8 cellular contexts compared by ENCODE assay signal in the genomic region with DNA sequence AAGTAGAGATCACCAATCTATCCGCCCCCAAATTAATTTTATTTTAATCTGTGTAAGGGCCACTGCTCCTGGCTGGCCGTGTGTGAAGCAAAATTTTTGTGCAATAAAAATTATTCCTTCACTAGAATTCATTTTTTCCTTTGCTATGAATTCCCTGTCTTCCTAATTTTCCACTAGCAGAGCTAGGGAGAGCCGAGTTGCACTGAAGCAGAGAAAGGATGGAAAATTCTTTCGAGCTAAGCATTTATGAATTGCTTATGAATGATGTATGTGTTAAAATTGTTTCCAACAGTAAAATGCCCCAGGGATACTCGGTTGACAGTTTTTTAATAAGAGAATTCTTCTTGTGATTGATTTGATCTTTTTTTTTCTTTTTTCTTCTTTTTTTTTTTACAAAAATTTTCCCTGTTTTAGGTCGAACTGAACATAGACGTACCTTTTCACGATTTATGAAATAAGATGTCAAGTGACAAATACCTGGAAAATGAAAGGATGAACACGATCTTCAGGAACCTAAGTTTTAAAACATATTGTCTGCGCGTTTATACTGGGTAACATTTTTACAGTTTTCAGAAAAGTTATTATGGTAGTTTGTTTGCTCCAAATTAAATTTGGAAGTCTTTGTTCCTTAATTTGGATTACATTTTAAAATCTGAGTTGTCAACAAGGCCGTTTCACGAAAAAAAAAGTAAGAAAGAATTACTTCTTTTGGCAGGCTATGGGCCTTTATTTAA.
DNase-seq lines count a peak whose midpoint lies in the region; ATAC-seq and TF ChIP-seq lines count a peak whose summit lies in the region.

No MANE protein-coding gene starts in this region.

- H3K36me3 ChIP-seq in breast epithelium: no peaks in the 10 kb centered on the region

- peaks cover 0 to 100% of the 10 kb centered on the region in 2 donors for H3K27me3 ChIP-seq in breast epithelium

- H3K36me3 Mint-ChIP-seq in T-helper 1 cell treated with Interleukin-12 subunit alpha and Interleukin-12 subunit beta and Interleukin-4 antibody, amounts not matched to agents 30 μg/mL and 1 μg/mL, for 36 hours (ENCODE audit: low read depth): peaks cover 5% of the 10 kb centered on the region
- H3K36me3 Mint-ChIP-seq in progenitor cell of endocrine pancreas (ENCODE audit: insufficient read depth): no peaks in the 10 kb centered on the region

- H3K4me1 Mint-ChIP-seq in T-helper 1 cell treated with Interleukin-12 subunit alpha and Interleukin-12 subunit beta and Interleukin-4 antibody, amounts not matched to agents 30 μg/mL and 1 μg/mL, for 36 hours (ENCODE audit: low read depth): peaks cover 34% of the 10 kb centered on the region
- H3K4me1 Mint-ChIP-seq in progenitor cell of endocrine pancreas (ENCODE audit: low read depth): peaks cover 7% of the 10 kb centered on the region

- no peak overlapping the region for H3K27ac ChIP-seq in breast epithelium

- peaks cover 3 to 14% of the 10 kb centered on the region in 2 donors for H3K9me3 ChIP-seq in breast epithelium

- H3K4me3 ChIP-seq in breast epithelium: peak overlapping the region in 2 of 3 donors; percentile 8 to 36

- DNase-seq in T-helper 1 cell: no peak
- DNase-seq in NCI-H446 treated with DMSO at 0.1 percent for 48 hours (lab: John Stamatoyannopoulos, UW): peak; percentile 75
- no peak for DNase-seq in breast epithelium (ENCODE audit: low spot score in 2 of 2)
- no peak for DNase-seq in progenitor cell of endocrine pancreas (ENCODE audit: low spot score, unreplicated experiment)
- DNase-seq in GF-D8 (lab: John Stamatoyannopoulos, UW): no peak
- DNase-seq in Kasumi-1 (lab: John Stamatoyannopoulos, UW): no peak

- no peak for ATAC-seq in GM19395 (IDR thresholded peaks at IDR 0.05; ENCODE audit: unreplicated experiment)

- intact Hi-C loops in breast epithelium (cut with DNase I; ENCODE audit: low total_unique reads): no loop called here

- H3K27me3 Mint-ChIP-seq in T-helper 1 cell treated with Interleukin-12 subunit alpha and Interleukin-12 subunit beta and Interleukin-4 antibody, amounts not matched to agents 30 μg/mL and 1 μg/mL, for 36 hours (ENCODE audit: low read depth): peaks cover 81% of the 10 kb centered on the region
- H3K27me3 Mint-ChIP-seq in progenitor cell of endocrine pancreas: peaks cover 47% of the 10 kb centered on the region

- no peak for TF ChIP-seq CTCF in breast epithelium (IDR thresholded peaks at IDR 0.05)
- no peak for TF ChIP-seq CTCF in progenitor cell of endocrine pancreas (IDR thresholded peaks at IDR 0.05; ENCODE audit: unreplicated experiment)

- peak overlapping the region; percentile 31 for H3K27ac Mint-ChIP-seq in T-helper 1 cell treated with Interleukin-12 subunit alpha and Interleukin-12 subunit beta and Interleukin-4 antibody, amounts not matched to agents 30 μg/mL and 1 μg/mL, for 36 hours
- peak overlapping the region; percentile 82 for H3K27ac Mint-ChIP-seq in progenitor cell of endocrine pancreas

- no peak for TF ChIP-seq POLR2A in breast epithelium (IDR thresholded peaks at IDR 0.05)

- H3K4me3 Mint-ChIP-seq in T-helper 1 cell treated with Interleukin-12 subunit alpha and Interleukin-12 subunit beta and Interleukin-4 antibody, amounts not matched to agents 30 μg/mL and 1 μg/mL, for 36 hours: peak overlapping the region; percentile 79
- peak overlapping the region; percentile 57 for H3K4me3 Mint-ChIP-seq in progenitor cell of endocrine pancreas (ENCODE audit: low read depth)

- no peaks in the 10 kb centered on the region for H3K9me3 Mint-ChIP-seq in T-helper 1 cell treated with Interleukin-12 subunit alpha and Interleukin-12 subunit beta and Interleukin-4 antibody, amounts not matched to agents 30 μg/mL and 1 μg/mL, for 36 hours
- H3K9me3 Mint-ChIP-seq in progenitor cell of endocrine pancreas (ENCODE audit: low read depth): no peaks in the 10 kb centered on the region

- H3K4me1 ChIP-seq in breast epithelium: no peaks in the 10 kb centered on the region
